ENCODE assay signal across 21 cellular contexts in genomic region chr2:52501715-52502475, GRCh38.
"Had no signal": no experiment of that assay in that cellular context is flagged by ENCODE, and none has a peak within 500 bp of the region (broad histone marks: within the 10 kb centered on the region; RNA-seq: fewer than 3 reads in every experiment).

No MANE protein-coding gene starts in this region.

- H3K27me3 Mint-ChIP-seq: memory B cell had no signal

- ATAC-seq: esophagus mucosa; gastrocnemius medialis; left lung; lower lobe of right lung; natural killer cell; stimulated activated naive CD8-positive, alpha-beta T cell treated with anti-CD3 and anti-CD28 coated beads, Interleukin-15, Interleukin-2, amounts not matched to agents 100 U/mL and 50 U/mL, for 24 hours had no signal

- H3K27ac ChIP-seq: coronary artery, gastrocnemius medialis, heart right ventricle, left lung, lower lobe of right lung, suprapubic skin, thyroid gland, upper lobe of left lung, vagina had no signal

- H3K27me3 ChIP-seq: gastrocnemius medialis, heart right ventricle, left lung, right atrium auricular region, suprapubic skin, thyroid gland, upper lobe of left lung, vagina had no signal

- DNase-seq: effector CD4-positive, alpha-beta T cell; gastrocnemius medialis; heart right ventricle; hypothalamus; left lung; lower lobe of right lung; natural killer cell; posterior cingulate gyrus; small intestine; stimulated activated CD4-positive, alpha-beta T cell treated with anti-CD3 and anti-CD28 coated beads, Interleukin-12 subunit alpha, Interleukin-12 subunit beta, amount 100 ng/mL, for 4 hours; stimulated activated CD4-positive, alpha-beta T cell treated with anti-CD3 and anti-CD28 coated beads, Interleukin-2, amount 100 ng/mL, for 48 hours; stimulated activated naive CD8-positive, alpha-beta T cell treated with anti-CD3 and anti-CD28 coated beads, Interleukin-15, Interleukin-2, amounts not matched to agents 100 U/mL and 50 U/mL, for 24 hours; thyroid gland; upper lobe of left lung had no signal

- H3K36me3 ChIP-seq: gastrocnemius medialis, heart right ventricle, left lung, lower lobe of right lung, right atrium auricular region, suprapubic skin, thyroid gland, upper lobe of left lung, vagina had no signal

- H3K4me1 ChIP-seq: gastrocnemius medialis, left lung, lower lobe of right lung, suprapubic skin, thyroid gland, upper lobe of left lung, vagina had no signal

- H3K4me3 Mint-ChIP-seq: memory B cell, mesothelial cell of epicardium, natural killer cell had no signal

- H3K36me3 Mint-ChIP-seq: memory B cell, mesothelial cell of epicardium, natural killer cell had no signal

- H3K4me3 ChIP-seq: coronary artery, gastrocnemius medialis, heart right ventricle, left lung, lower lobe of right lung, right atrium auricular region, suprapubic skin, thyroid gland, upper lobe of left lung, vagina had no signal

- H3K4me1 Mint-ChIP-seq: memory B cell, natural killer cell had no signal

- H3K9me3 ChIP-seq: gastrocnemius medialis, left lung, lower lobe of right lung, right atrium auricular region, suprapubic skin, thyroid gland, upper lobe of left lung, vagina had no signal

- H3K27ac Mint-ChIP-seq: memory B cell, mesothelial cell of epicardium, natural killer cell had no signal
